ENCODE assay signal across 2 cellular contexts in the genomic region with DNA sequence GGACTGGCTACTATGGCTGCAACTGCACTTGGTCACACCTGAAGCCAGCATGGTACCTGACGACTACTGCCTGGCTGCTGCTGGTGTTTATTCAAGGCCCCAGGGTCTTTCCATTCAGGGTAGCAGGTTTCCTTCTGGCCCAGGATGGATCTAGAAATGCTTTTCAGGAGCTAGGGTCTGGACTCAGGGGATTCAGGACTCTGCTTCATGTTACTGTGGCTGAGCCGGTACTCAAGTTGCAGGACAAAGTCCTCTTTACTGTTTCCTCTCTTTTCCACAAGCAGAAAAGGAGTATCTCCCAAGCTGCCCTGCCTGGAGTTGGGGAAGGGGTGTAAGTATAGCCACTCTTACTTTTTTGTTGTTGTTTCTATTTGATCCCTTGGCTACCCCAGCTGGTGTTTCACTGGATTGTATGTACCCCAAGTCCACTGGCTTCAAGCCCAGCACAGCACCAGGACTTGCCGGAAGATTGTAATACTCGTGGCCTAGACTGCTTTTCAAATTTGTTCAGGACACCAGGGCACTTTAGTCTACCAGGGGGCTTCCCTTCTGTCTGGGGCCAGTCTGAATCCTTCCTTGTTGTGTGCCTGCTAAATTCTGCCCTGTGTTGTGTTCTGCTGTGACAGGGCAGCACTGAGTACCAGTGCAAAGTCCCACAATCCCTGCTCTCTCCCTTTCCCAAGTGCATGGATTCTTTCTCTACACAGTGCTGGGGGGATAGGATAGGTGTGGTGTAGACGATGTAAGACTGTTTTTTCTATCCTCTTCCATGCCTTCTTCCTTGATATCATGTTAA.
TF ChIP-seq lines count a peak whose summit lies in the region.

No MANE protein-coding gene starts in this region.

TF ChIP-seq in GM23338, 12 proteins besides CTCF, POLR2A, EP300 and RAD21 (continues in another document):
- TF ChIP-seq, protein P1, sequence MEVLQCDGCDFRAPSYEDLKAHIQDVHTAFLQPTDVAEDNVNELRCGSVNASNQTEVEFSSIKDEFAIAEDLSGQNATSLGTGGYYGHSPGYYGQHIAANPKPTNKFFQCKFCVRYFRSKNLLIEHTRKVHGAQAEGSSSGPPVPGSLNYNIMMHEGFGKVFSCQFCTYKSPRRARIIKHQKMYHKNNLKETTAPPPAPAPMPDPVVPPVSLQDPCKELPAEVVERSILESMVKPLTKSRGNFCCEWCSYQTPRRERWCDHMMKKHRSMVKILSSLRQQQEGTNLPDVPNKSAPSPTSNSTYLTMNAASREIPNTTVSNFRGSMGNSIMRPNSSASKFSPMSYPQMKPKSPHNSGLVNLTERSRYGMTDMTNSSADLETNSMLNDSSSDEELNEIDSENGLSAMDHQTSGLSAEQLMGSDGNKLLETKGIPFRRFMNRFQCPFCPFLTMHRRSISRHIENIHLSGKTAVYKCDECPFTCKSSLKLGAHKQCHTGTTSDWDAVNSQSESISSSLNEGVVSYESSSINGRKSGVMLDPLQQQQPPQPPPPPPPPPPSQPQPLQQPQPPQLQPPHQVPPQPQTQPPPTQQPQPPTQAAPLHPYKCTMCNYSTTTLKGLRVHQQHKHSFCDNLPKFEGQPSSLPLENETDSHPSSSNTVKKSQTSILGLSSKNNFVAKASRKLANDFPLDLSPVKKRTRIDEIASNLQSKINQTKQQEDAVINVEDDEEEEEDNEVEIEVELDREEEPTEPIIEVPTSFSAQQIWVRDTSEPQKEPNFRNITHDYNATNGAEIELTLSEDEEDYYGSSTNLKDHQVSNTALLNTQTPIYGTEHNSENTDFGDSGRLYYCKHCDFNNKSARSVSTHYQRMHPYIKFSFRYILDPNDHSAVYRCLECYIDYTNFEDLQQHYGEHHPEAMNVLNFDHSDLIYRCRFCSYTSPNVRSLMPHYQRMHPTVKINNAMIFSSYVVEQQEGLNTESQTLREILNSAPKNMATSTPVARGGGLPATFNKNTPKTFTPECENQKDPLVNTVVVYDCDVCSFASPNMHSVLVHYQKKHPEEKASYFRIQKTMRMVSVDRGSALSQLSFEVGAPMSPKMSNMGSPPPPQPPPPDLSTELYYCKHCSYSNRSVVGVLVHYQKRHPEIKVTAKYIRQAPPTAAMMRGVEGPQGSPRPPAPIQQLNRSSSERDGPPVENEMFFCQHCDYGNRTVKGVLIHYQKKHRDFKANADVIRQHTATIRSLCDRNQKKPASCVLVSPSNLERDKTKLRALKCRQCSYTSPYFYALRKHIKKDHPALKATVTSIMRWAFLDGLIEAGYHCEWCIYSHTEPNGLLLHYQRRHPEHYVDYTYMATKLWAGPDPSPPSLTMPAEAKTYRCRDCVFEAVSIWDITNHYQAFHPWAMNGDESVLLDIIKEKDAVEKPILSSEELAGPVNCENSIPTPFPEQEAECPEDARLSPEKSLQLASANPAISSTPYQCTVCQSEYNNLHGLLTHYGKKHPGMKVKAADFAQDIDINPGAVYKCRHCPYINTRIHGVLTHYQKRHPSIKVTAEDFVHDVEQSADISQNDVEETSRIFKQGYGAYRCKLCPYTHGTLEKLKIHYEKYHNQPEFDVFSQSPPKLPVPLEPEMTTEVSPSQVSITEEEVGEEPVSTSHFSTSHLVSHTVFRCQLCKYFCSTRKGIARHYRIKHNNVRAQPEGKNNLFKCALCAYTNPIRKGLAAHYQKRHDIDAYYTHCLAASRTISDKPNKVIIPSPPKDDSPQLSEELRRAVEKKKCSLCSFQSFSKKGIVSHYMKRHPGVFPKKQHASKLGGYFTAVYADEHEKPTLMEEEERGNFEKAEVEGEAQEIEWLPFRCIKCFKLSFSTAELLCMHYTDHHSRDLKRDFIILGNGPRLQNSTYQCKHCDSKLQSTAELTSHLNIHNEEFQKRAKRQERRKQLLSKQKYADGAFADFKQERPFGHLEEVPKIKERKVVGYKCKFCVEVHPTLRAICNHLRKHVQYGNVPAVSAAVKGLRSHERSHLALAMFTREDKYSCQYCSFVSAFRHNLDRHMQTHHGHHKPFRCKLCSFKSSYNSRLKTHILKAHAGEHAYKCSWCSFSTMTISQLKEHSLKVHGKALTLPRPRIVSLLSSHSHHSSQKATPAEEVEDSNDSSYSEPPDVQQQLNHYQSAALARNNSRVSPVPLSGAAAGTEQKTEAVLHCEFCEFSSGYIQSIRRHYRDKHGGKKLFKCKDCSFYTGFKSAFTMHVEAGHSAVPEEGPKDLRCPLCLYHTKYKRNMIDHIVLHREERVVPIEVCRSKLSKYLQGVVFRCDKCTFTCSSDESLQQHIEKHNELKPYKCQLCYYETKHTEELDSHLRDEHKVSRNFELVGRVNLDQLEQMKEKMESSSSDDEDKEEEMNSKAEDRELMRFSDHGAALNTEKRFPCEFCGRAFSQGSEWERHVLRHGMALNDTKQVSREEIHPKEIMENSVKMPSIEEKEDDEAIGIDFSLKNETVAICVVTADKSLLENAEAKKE (CRISPR knock-in tag; IDR thresholded peaks at IDR 0.05) = no peak
- TF ChIP-seq EZH2 (IDR thresholded peaks at IDR 0.05; ENCODE audit: low read depth, unreplicated experiment) = no peak
- TF ChIP-seq, protein P2, sequence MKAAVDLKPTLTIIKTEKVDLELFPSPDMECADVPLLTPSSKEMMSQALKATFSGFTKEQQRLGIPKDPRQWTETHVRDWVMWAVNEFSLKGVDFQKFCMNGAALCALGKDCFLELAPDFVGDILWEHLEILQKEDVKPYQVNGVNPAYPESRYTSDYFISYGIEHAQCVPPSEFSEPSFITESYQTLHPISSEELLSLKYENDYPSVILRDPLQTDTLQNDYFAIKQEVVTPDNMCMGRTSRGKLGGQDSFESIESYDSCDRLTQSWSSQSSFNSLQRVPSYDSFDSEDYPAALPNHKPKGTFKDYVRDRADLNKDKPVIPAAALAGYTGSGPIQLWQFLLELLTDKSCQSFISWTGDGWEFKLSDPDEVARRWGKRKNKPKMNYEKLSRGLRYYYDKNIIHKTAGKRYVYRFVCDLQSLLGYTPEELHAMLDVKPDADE (IDR thresholded peaks at IDR 0.05) = no peak
- no peak for TF ChIP-seq ZNF331 (CRISPR knock-in tag; IDR thresholded peaks at IDR 0.05; ENCODE audit: low read depth)
- no peak for TF ChIP-seq STAT1 (IDR thresholded peaks at IDR 0.05; ENCODE audit: unreplicated experiment)
- TF ChIP-seq EZH2phosphoT487 (IDR thresholded peaks at IDR 0.05; ENCODE audit: unreplicated experiment) = no peak
- no peak for TF ChIP-seq CREB1 (CRISPR knock-in tag; IDR thresholded peaks at IDR 0.05; ENCODE audit: low read depth)
- no peak for TF ChIP-seq JUNB (IDR thresholded peaks at IDR 0.05; ENCODE audit: unreplicated experiment)

TF ChIP-seq in WTC11, 78 proteins besides CTCF, POLR2A, EP300 and RAD21 (continued from another document):
- TF ChIP-seq KAT7 (CRISPR knock-in tag; IDR thresholded peaks at IDR 0.05; ENCODE audit: borderline replicate concordance) = no peak
- TF ChIP-seq, protein P3, sequence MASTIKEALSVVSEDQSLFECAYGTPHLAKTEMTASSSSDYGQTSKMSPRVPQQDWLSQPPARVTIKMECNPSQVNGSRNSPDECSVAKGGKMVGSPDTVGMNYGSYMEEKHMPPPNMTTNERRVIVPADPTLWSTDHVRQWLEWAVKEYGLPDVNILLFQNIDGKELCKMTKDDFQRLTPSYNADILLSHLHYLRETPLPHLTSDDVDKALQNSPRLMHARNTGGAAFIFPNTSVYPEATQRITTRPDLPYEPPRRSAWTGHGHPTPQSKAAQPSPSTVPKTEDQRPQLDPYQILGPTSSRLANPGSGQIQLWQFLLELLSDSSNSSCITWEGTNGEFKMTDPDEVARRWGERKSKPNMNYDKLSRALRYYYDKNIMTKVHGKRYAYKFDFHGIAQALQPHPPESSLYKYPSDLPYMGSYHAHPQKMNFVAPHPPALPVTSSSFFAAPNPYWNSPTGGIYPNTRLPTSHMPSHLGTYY (CRISPR knock-in tag; IDR thresholded peaks at IDR 0.05) = no peak
- TF ChIP-seq, protein P4, sequence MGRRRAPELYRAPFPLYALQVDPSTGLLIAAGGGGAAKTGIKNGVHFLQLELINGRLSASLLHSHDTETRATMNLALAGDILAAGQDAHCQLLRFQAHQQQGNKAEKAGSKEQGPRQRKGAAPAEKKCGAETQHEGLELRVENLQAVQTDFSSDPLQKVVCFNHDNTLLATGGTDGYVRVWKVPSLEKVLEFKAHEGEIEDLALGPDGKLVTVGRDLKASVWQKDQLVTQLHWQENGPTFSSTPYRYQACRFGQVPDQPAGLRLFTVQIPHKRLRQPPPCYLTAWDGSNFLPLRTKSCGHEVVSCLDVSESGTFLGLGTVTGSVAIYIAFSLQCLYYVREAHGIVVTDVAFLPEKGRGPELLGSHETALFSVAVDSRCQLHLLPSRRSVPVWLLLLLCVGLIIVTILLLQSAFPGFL (CRISPR knock-in tag; IDR thresholded peaks at IDR 0.05; ENCODE audit: borderline replicate concordance) = no peak
- no peak for TF ChIP-seq ETV6 (CRISPR knock-in tag; IDR thresholded peaks at IDR 0.05)
- TF ChIP-seq ZNF317 (CRISPR knock-in tag; IDR thresholded peaks at IDR 0.05; ENCODE audit: borderline replicate concordance, low read depth) = no peak
- TF ChIP-seq SP1 (CRISPR knock-in tag; conservative IDR thresholded peaks at IDR 0.05) = no peak
- TF ChIP-seq, protein P5, sequence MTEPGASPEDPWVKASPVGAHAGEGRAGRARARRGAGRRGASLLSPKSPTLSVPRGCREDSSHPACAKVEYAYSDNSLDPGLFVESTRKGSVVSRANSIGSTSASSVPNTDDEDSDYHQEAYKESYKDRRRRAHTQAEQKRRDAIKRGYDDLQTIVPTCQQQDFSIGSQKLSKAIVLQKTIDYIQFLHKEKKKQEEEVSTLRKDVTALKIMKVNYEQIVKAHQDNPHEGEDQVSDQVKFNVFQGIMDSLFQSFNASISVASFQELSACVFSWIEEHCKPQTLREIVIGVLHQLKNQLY (CRISPR knock-in tag; IDR thresholded peaks at IDR 0.05) = no peak
- TF ChIP-seq, protein P6, sequence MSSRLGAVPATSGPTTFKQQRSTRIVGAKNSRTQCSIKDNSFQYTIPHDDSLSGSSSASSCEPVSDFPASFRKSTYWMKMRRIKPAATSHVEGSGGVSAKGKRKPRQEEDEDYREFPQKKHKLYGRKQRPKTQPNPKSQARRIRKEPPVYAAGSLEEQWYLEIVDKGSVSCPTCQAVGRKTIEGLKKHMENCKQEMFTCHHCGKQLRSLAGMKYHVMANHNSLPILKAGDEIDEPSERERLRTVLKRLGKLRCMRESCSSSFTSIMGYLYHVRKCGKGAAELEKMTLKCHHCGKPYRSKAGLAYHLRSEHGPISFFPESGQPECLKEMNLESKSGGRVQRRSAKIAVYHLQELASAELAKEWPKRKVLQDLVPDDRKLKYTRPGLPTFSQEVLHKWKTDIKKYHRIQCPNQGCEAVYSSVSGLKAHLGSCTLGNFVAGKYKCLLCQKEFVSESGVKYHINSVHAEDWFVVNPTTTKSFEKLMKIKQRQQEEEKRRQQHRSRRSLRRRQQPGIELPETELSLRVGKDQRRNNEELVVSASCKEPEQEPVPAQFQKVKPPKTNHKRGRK (CRISPR knock-in tag; IDR thresholded peaks at IDR 0.05; ENCODE audit: borderline replicate concordance) = no peak
- TF ChIP-seq FOXK1 (CRISPR knock-in tag; IDR thresholded peaks at IDR 0.05) = no peak
- no peak for TF ChIP-seq MYBL2 (CRISPR knock-in tag; IDR thresholded peaks at IDR 0.05)
- no peak for TF ChIP-seq ZNF219 (CRISPR knock-in tag; IDR thresholded peaks at IDR 0.05; ENCODE audit: borderline replicate concordance)
- TF ChIP-seq, protein P7, sequence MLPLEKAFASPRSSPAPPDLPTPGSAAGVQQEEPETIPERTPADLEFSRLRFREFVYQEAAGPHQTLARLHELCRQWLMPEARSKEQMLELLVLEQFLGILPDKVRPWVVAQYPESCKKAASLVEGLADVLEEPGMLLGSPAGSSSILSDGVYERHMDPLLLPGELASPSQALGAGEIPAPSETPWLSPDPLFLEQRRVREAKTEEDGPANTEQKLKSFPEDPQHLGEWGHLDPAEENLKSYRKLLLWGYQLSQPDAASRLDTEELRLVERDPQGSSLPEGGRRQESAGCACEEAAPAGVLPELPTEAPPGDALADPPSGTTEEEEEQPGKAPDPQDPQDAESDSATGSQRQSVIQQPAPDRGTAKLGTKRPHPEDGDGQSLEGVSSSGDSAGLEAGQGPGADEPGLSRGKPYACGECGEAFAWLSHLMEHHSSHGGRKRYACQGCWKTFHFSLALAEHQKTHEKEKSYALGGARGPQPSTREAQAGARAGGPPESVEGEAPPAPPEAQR (CRISPR knock-in tag; IDR thresholded peaks at IDR 0.05) = no peak
- no peak for TF ChIP-seq EMX1 (CRISPR knock-in tag; IDR thresholded peaks at IDR 0.05)
- TF ChIP-seq ATF1 (CRISPR knock-in tag; IDR thresholded peaks at IDR 0.05) = no peak
- TF ChIP-seq, protein P8, sequence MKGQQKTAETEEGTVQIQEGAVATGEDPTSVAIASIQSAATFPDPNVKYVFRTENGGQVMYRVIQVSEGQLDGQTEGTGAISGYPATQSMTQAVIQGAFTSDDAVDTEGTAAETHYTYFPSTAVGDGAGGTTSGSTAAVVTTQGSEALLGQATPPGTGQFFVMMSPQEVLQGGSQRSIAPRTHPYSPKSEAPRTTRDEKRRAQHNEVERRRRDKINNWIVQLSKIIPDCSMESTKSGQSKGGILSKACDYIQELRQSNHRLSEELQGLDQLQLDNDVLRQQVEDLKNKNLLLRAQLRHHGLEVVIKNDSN (CRISPR knock-in tag; IDR thresholded peaks at IDR 0.05) = no peak
- TF ChIP-seq, protein P9, sequence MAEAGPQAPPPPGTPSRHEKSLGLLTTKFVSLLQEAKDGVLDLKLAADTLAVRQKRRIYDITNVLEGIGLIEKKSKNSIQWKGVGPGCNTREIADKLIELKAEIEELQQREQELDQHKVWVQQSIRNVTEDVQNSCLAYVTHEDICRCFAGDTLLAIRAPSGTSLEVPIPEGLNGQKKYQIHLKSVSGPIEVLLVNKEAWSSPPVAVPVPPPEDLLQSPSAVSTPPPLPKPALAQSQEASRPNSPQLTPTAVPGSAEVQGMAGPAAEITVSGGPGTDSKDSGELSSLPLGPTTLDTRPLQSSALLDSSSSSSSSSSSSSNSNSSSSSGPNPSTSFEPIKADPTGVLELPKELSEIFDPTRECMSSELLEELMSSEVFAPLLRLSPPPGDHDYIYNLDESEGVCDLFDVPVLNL (CRISPR knock-in tag; IDR thresholded peaks at IDR 0.05; ENCODE audit: borderline replicate concordance, low read depth) = no peak
- TF ChIP-seq, protein P10, sequence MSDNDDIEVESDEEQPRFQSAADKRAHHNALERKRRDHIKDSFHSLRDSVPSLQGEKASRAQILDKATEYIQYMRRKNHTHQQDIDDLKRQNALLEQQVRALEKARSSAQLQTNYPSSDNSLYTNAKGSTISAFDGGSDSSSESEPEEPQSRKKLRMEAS (CRISPR knock-in tag; IDR thresholded peaks at IDR 0.05) = no peak
